ENCODE assay signal across 5 cellular contexts in genomic region chr11:20556396-20556795, GRCh38. TPM values are rescaled to one million over a fixed set of nuclear protein-coding genes. Genes with fewer than 3 reads are reported as not detected.
"Had no signal": no experiment of that assay in that cellular context is flagged by ENCODE, and none has a peak within 500 bp of the region (broad histone marks: within the 10 kb centered on the region; RNA-seq: fewer than 3 reads in every experiment).

No MANE protein-coding gene starts in this region.

RNA-seq across cellular contexts. Expression of gene SLC6A5, which starts 43.0 kb away (rescaled TPM):
- total RNA-seq: HepG2, HT-29, HT1080, IMR-90 had no signal
- polyA plus RNA-seq: HepG2, IgD-negative memory B cell, IMR-90 had no signal
